1 cellular context compared by ENCODE assay signal in the genomic region with DNA sequence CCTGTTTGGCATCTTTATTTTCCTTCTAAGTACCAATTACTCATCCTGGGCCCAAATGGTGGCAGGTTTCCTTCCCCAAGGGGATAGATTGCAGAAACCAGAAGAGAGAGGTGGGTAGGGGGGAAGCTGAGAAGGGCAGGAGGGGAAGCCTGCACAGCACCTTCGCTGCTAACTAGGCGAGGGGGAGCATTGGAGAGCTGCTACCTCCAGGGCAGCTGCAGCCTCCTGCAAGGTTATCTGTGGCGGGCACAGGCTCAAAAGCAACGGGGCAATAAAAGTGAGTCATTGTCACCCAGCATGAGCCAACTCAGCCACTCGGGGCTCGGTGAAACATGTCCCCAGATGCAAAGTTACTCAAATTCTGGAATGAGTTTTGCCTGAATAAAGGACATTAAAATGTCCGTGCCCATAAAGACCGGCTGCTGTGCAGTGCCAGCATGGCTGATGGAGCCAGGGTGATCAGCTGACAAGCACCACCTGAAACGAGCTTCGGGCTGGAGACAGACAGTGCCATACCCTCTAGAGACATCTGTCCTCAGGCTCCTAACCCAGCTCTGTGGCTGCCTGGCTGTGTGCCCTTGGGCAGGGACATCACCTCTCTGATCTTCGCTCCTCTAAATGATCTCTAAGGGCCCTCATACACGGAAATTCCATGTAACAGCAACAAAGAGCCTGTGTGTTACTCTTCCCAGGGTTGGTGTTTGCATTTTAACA.
A peak's percentile ranks its signal among the peaks of the same experiment; 100 is the strongest.
TF ChIP-seq lines count a peak whose summit lies in the region.

No MANE protein-coding gene starts in this region.

TF ChIP-seq in HCT116, 20 proteins besides CTCF, POLR2A, EP300 and RAD21:
- TF ChIP-seq, protein P1, sequence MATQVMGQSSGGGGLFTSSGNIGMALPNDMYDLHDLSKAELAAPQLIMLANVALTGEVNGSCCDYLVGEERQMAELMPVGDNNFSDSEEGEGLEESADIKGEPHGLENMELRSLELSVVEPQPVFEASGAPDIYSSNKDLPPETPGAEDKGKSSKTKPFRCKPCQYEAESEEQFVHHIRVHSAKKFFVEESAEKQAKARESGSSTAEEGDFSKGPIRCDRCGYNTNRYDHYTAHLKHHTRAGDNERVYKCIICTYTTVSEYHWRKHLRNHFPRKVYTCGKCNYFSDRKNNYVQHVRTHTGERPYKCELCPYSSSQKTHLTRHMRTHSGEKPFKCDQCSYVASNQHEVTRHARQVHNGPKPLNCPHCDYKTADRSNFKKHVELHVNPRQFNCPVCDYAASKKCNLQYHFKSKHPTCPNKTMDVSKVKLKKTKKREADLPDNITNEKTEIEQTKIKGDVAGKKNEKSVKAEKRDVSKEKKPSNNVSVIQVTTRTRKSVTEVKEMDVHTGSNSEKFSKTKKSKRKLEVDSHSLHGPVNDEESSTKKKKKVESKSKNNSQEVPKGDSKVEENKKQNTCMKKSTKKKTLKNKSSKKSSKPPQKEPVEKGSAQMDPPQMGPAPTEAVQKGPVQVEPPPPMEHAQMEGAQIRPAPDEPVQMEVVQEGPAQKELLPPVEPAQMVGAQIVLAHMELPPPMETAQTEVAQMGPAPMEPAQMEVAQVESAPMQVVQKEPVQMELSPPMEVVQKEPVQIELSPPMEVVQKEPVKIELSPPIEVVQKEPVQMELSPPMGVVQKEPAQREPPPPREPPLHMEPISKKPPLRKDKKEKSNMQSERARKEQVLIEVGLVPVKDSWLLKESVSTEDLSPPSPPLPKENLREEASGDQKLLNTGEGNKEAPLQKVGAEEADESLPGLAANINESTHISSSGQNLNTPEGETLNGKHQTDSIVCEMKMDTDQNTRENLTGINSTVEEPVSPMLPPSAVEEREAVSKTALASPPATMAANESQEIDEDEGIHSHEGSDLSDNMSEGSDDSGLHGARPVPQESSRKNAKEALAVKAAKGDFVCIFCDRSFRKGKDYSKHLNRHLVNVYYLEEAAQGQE (IDR thresholded peaks at IDR 0.05; ENCODE audit: low read depth) = no peak
- TF ChIP-seq CBX3 (IDR thresholded peaks at IDR 0.05; ENCODE audit: low read depth) (no peak), CEBPB (IDR thresholded peaks at IDR 0.05; ENCODE audit: low read depth) (no peak), FOSL1 (IDR thresholded peaks at IDR 0.05; ENCODE audit: low read depth) (peak; percentile 32), EGR1 (IDR thresholded peaks at IDR 0.05; ENCODE audit: low read depth) (no peak), TCF7L2 (IDR thresholded peaks at IDR 0.05; ENCODE audit: borderline replicate concordance, extremely low read depth, insufficient read depth, insufficient read length) (peak; percentile 32), SP1 (IDR thresholded peaks at IDR 0.05; ENCODE audit: low read depth) (no peak)
- TF ChIP-seq, protein P2, sequence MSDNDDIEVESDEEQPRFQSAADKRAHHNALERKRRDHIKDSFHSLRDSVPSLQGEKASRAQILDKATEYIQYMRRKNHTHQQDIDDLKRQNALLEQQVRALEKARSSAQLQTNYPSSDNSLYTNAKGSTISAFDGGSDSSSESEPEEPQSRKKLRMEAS (IDR thresholded peaks at IDR 0.05) = no peak
